ENCODE assay signal across 8 cellular contexts in genomic region chr5:10248378-10249260, GRCh38. TPM values are rescaled to one million over a fixed set of nuclear protein-coding genes. Genes with fewer than 3 reads are reported as not detected.
DNase-seq lines count a peak whose midpoint lies in the region; ATAC-seq and TF ChIP-seq lines count a peak whose summit lies in the region.

No MANE protein-coding gene starts in this region.

- peak overlapping the region; percentile 96 for H3K4me3 Mint-ChIP-seq in neural crest cell

- H3K27ac ChIP-seq in DND-41 (ENCODE audit: low read length): peak overlapping the region; percentile 95

- H3K4me1 Mint-ChIP-seq in neural crest cell: peaks cover 36% of the 10 kb centered on the region

- TF ChIP-seq CTCF in DND-41 (IDR thresholded peaks at IDR 0.05; ENCODE audit: borderline replicate concordance, extremely low read depth, low read length, poor library complexity, severe bottlenecking) (no peak), neural crest cell (conservative IDR thresholded peaks at IDR 0.05) (no peak)

- H3K27me3 ChIP-seq in DND-41 (ENCODE audit: insufficient read depth, low read length, poor library complexity): no peaks in the 10 kb centered on the region

- peaks cover 36% of the 10 kb centered on the region for H3K4me1 ChIP-seq in DND-41 (ENCODE audit: insufficient read depth, low read length)

- peaks cover 9% of the 10 kb centered on the region for H3K36me3 Mint-ChIP-seq in neural crest cell (ENCODE audit: low read depth)

- H2AFZ ChIP-seq in DND-41 (ENCODE audit: low read depth, low read length): peak overlapping the region; percentile 100

- peaks cover 23% of the 10 kb centered on the region for H3K36me3 ChIP-seq in DND-41 (ENCODE audit: insufficient read depth, low read length)

- peak overlapping the region; percentile 89 for H3K9ac ChIP-seq in DND-41 (ENCODE audit: low read depth, low read length)

- H3K9me3 ChIP-seq in DND-41 (ENCODE audit: insufficient read depth, low read length, severe bottlenecking): no peaks in the 10 kb centered on the region

- H3K79me2 ChIP-seq in DND-41 (ENCODE audit: insufficient read depth, low read length): peaks cover 63% of the 10 kb centered on the region

- DNase-seq in DND-41 (no peak), NCI-H446 treated with DMSO at 0.1 percent for 48 hours (lab: John Stamatoyannopoulos, UW) (peak; percentile 40), ecto neural progenitor cell (ENCODE audit: low spot score) (peak; percentile 49), neural crest cell (ENCODE audit: low read depth, low spot score) (no peak), NCI-H187 (lab: John Stamatoyannopoulos, UW) (no peak), NCI-H2171 treated with DMSO at 0.1 percent for 48 hours (lab: John Stamatoyannopoulos, UW) (no peak)

- peaks cover 25% of the 10 kb centered on the region for H4K20me1 ChIP-seq in DND-41 (ENCODE audit: insufficient read depth, low read length)

- peak; percentile 4; the same call in 2 of the 3 replicates for ATAC-seq in DND-41 (ENCODE audit: insufficient read depth, low read depth)
- peak; percentile 3 for ATAC-seq in GM21576 (IDR thresholded peaks at IDR 0.05; ENCODE audit: unreplicated experiment)
- ATAC-seq in GM21737 (IDR thresholded peaks at IDR 0.05; ENCODE audit: unreplicated experiment): no peak

- peak overlapping the region; percentile 79 for H3K4me2 ChIP-seq in DND-41 (ENCODE audit: insufficient read depth, low read length)

- H3K9me3 Mint-ChIP-seq in neural crest cell: no peaks in the 10 kb centered on the region

- no peaks in the 10 kb centered on the region for H3K27me3 Mint-ChIP-seq in neural crest cell (ENCODE audit: low read depth)

- H3K4me3 ChIP-seq in DND-41 (ENCODE audit: low read depth in 1 of 2, low read length in 2 of 2): peak overlapping the region; percentile 52 to 72; a peak in 3 of 4 replicates

- H3K27ac Mint-ChIP-seq in neural crest cell (ENCODE audit: unreplicated experiment): peak overlapping the region; percentile 15

RNA-seq across cellular contexts. Expression of gene ATPSCKMT, which starts 1.1 kb away (rescaled TPM):
- 21.8 and 24.4 TPM in 2 replicates for total RNA-seq in neural crest cell

RNA-seq across cellular contexts. Expression of gene CCT5, which starts 1.5 kb away (rescaled TPM):
- total RNA-seq in neural crest cell: 401 and 424 TPM in 2 replicates

RNA-seq across cellular contexts. Expression of gene CMBL, which starts 59.1 kb away (rescaled TPM):
- total RNA-seq in neural crest cell: 22.2 and 24.0 TPM in 2 replicates

Comparison
In these comparisons a context has a peak if more than half of its experiments do, and no peak if none do; other contexts are left out.
1. DNase-seq: peak in NCI-H446 treated with DMSO at 0.1 percent for 48 hours (single experiment) and ecto neural progenitor cell (single experiment); none in DND-41 (single experiment), neural crest cell (single experiment), NCI-H187 (0 of 2) and NCI-H2171 treated with DMSO at 0.1 percent for 48 hours (single experiment).